In genomic region chr4:1548812-1549637, GRCh38 we compare ENCODE assay signal across 8 cellular contexts.
A peak's percentile ranks its signal among the peaks of the same experiment; 100 is the strongest.
DNase-seq lines count a peak whose midpoint lies in the region; ATAC-seq, FAIRE-seq and TF ChIP-seq lines count a peak whose summit lies in the region.
"Not testable (repeated sequence)": the region's sequence is repeated elsewhere in the genome, so short reads cannot be mapped to it uniquely, and the experiment has no call there.

No MANE protein-coding gene starts in this region.

- H3K9me3 ChIP-seq in A549, MG63: not testable (repeated sequence)

- not testable (repeated sequence) for H3K27me3 ChIP-seq in MG63

- not testable (repeated sequence) for H3K27ac ChIP-seq in A549

- ATAC-seq in A549: peak; percentile 55 to 90; a peak in 3 of 6 replicates

- H3K4me2 ChIP-seq in A549: peak overlapping the region; percentile 34; the same call in 1 of the 3 replicates

- 21% methylated on average over 10 of the region's 35 CpGs for WGBS in A549 (ENCODE audit: missing lambda C conversion rate)

- H3K4me1 ChIP-seq in A549: not testable (repeated sequence)

- not testable (repeated sequence) for FAIRE-seq in A549 (lab: Jason Lieb, UNC)

- POLR2A ChIA-PET in A549 (lab: Yijun Ruan, JAX): not testable (repeated sequence)

- not testable (repeated sequence) for H3K36me3 ChIP-seq in MG63

- in situ Hi-C loops in GM13977 (cut with MboI; ENCODE audit: low pct_unique_long_range_greater_than_20kb, low sequenced_read_pairs, unreplicated experiment): not testable (repeated sequence)

- CTCF ChIA-PET in A549 (lab: Yijun Ruan, JAX): interaction anchor here (0.6 to 3.3 kb wide), 18 partner anchors 10 to 418 kb away, joined by 3 to 34 read pairs (median 4); no protein-coding TSS in a partner anchor

- DNase-seq in A549 (ENCODE audit: low read depth in 1 of 2, low spot score in 1 of 2) (peak in 1 of 2 experiments; percentile 33), GM13977 (ENCODE audit: low spot score) (peak; percentile 82), MG63 (peak; percentile 26), fibroblast of peridontal ligament (ENCODE audit: extremely low read depth) (peak; percentile 5), mucosa of gallbladder (ENCODE audit: low spot score) (peak; percentile 25)
- DNase-seq in activated naive CD4-positive, alpha-beta T cell treated with anti-CD3 and anti-CD28 coated beads, Interleukin-2, amount 50 U/mL, for 16 hours: peak; percentile 65
- peak; percentile 27 to 52 for DNase-seq in stimulated activated CD4-positive, alpha-beta T cell treated with anti-CD3 and anti-CD28 coated beads, Interleukin-4, amount 100 ng/mL, for 48 hours (ENCODE audit: low read depth in 2 of 2)

- TF ChIP-seq RAD21 in A549 (conservative IDR thresholded peaks at IDR 0.05 in 1 of 2, IDR thresholded peaks at IDR 0.05 in 1 of 2): peak; percentile 26 to 30; a peak in 2 of 5 replicates

- H3K4me3 ChIP-seq in A549; MG63; WI38 (ENCODE audit: low read depth, low read length): not testable (repeated sequence)

- TF ChIP-seq CTCF in A549 (IDR thresholded peaks at IDR 0.05): peak; percentile 57
- peak; percentile 75 for TF ChIP-seq CTCF in GM13977 (IDR thresholded peaks at IDR 0.05; ENCODE audit: extremely low read depth, insufficient read depth, missing control alignments)
- peak; percentile 86 for TF ChIP-seq CTCF in WI38 (IDR thresholded peaks at IDR 0.05; ENCODE audit: low read depth, low read length)

- not testable (repeated sequence) for TF ChIP-seq POLR2A in A549 (IDR thresholded peaks at IDR 0.05; ENCODE audit: low read length)

- TF ChIP-seq EP300 in A549 (IDR thresholded peaks at IDR 0.05): not testable (repeated sequence)

TF ChIP-seq in A549, 52 proteins besides CTCF, POLR2A, EP300 and RAD21:
- peak; percentile 30; the same call in 1 of the 3 replicates for TF ChIP-seq SMC3 (IDR thresholded peaks at IDR 0.05)
